In the genomic region with DNA sequence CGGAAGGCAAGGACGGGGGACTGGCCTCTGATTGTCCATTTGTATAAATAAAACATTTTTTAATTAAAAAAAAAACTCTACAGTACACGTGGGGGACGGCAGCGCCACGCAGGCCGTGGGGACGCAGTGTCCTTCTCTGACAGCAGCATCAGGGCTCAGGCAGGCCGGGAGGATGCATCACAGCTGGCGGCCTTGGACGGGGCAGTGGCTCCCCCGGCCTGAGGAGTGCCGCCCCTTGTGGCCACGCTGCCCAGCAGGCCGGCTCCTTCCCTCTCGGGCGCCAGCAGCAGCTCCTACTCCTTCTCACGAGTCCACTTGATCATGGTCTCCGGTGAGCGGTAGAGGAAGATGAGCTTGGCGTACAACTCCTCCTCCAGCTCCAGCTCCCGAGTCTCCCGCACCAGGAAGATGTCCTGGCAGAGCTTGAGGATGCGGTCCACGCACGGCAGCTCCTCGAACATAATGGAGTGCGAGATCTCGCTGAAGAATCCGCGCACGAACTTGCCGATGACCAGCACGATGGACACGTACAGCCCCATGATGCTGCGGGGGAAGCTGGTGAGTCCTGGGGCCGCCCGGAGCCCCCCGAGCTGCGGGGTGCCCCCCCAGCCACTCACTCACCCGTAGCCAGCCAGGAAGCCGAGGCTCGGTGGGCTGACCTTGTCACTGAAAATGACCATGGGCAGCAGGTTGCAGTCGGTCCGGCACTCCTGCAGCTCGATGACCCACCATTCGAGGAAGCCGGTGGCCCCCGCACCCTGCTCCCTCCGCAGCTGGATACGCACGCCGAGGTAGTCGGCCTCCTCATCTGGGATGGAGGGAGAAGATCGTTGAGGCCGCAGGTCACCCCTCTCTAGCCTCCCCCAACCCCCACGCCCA, we compare ENCODE assay signal across 2 cellular contexts.
TF ChIP-seq lines count a peak whose summit lies in the region.

No MANE protein-coding gene starts in this region.

TF ChIP-seq in GM12878, 131 proteins besides CTCF, POLR2A, EP300 and RAD21:
- TF ChIP-seq CREM (IDR thresholded peaks at IDR 0.05; ENCODE audit: low read depth) (no peak), HDAC2 (IDR thresholded peaks at IDR 0.05) (no peak), CHD1 (IDR thresholded peaks at IDR 0.05; ENCODE audit: low read depth, low read length) (no peak), RBBP5 (conservative IDR thresholded peaks at IDR 0.05) (no peak), IKZF2 (IDR thresholded peaks at IDR 0.05) (no peak), CREB1 (IDR thresholded peaks at IDR 0.05; ENCODE audit: low read depth) (no peak), JUNB (IDR thresholded peaks at IDR 0.05) (no peak), SREBF2 (IDR thresholded peaks at IDR 0.05; ENCODE audit: low read length) (no peak), RFX5 (IDR thresholded peaks at IDR 0.05; ENCODE audit: low read depth, low read length) (no peak), GABPA (IDR thresholded peaks at IDR 0.05; ENCODE audit: low read depth) (no peak), MTA3 (IDR thresholded peaks at IDR 0.05; ENCODE audit: borderline replicate concordance, low read length) (no peak)

TF ChIP-seq in endothelial cell of umbilical vein, 7 proteins besides CTCF, POLR2A, EP300 and RAD21:
- TF ChIP-seq JUN (IDR thresholded peaks at IDR 0.05; ENCODE audit: borderline replicate concordance, insufficient read depth, insufficient read length, low read depth): no peak
- TF ChIP-seq, protein P1, sequence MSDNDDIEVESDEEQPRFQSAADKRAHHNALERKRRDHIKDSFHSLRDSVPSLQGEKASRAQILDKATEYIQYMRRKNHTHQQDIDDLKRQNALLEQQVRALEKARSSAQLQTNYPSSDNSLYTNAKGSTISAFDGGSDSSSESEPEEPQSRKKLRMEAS (IDR thresholded peaks at IDR 0.05; ENCODE audit: insufficient read depth, insufficient read length): no peak
- no peak for TF ChIP-seq POLR2AphosphoS5 (IDR thresholded peaks at IDR 0.05; ENCODE audit: insufficient read depth, low read depth, low read length)
- no peak for TF ChIP-seq EZH2 (IDR thresholded peaks at IDR 0.05; ENCODE audit: borderline replicate concordance, low read depth, low read length, severe bottlenecking)
- TF ChIP-seq FOS (IDR thresholded peaks at IDR 0.05; ENCODE audit: borderline replicate concordance, insufficient read depth, low read length): no peak
